19 cellular contexts compared by ENCODE assay signal in the genomic region with DNA sequence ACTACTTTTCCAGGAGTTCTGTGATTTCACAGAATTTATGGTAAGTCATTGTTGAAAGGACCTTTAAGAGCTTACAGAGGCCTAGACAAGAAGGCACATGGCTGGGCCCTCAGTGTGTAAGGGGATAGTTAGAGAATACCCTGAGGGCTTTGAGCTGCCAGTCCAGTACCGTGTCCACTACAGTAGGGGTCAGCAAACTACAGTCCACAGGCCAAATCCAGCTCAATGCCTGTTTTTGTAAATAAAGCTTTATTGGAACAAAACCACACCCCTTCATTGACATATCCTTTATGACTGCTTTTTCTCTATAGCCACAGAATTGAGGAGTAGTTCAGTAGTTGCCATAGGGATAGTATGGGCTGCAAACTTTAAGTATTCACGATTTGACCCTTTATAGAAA.
A peak's percentile ranks its signal among the peaks of the same experiment; 100 is the strongest.
DNase-seq lines count a peak whose midpoint lies in the region; ATAC-seq and TF ChIP-seq lines count a peak whose summit lies in the region.
"Had no signal": no experiment of that assay in that cellular context is flagged by ENCODE, and none has a peak within 500 bp of the region (broad histone marks: within the 10 kb centered on the region; RNA-seq: fewer than 3 reads in every experiment).

No MANE protein-coding gene starts in this region.

- H3K9me3 Mint-ChIP-seq in endodermal cell: peaks cover 61% of the 10 kb centered on the region
- no peaks in the 10 kb centered on the region for H3K9me3 Mint-ChIP-seq in neural progenitor cell

- H4K20me1 ChIP-seq in neural progenitor cell (ENCODE audit: low read depth): no peaks in the 10 kb centered on the region
- H4K20me1 ChIP-seq: BLaER1 treated with 17β-estradiol and CSF1 and Interleukin-3, amounts not matched to agents 10 nM and 100 nM had no signal

- H3K4me1 Mint-ChIP-seq in endodermal cell (no peaks in the 10 kb centered on the region), neural progenitor cell (no peaks in the 10 kb centered on the region)
- H3K4me1 Mint-ChIP-seq: natural killer cell had no signal

- H3K9me3 ChIP-seq in endodermal cell (ENCODE audit: control insufficient read depth, low read length) (no peaks in the 10 kb centered on the region), neural progenitor cell (ENCODE audit: low read depth) (no peaks in the 10 kb centered on the region)
- H3K9me3 ChIP-seq: HAP-1, Peyer's patch, prostate gland, thyroid gland had no signal

- TF ChIP-seq CTCF in LNCaP clone FGC (IDR thresholded peaks at IDR 0.05; ENCODE audit: control insufficient read depth, extremely low read depth, insufficient read depth) (peak; percentile 24; the same call in 1 of the 2 replicates), endodermal cell (conservative IDR thresholded peaks at IDR 0.05) (peak; percentile 49), neural progenitor cell (IDR thresholded peaks at IDR 0.05) (peak; percentile 20)

- H3K36me3 Mint-ChIP-seq in endodermal cell (ENCODE audit: low read depth): peaks cover 2% of the 10 kb centered on the region
- peaks cover 28% of the 10 kb centered on the region for H3K36me3 Mint-ChIP-seq in neural progenitor cell
- H3K36me3 Mint-ChIP-seq: natural killer cell had no signal

- H3K4me2 ChIP-seq in neural progenitor cell: no peak overlapping the region
- H3K4me2 ChIP-seq: BLaER1 treated with 17β-estradiol and CSF1 and Interleukin-3, amounts not matched to agents 10 nM and 100 nM had no signal

- H3K4me3 ChIP-seq in LNCaP clone FGC (ENCODE audit: low read depth, low read length) (no peak overlapping the region), endodermal cell (ENCODE audit: low read length) (no peak overlapping the region), neural progenitor cell (no peak overlapping the region)
- H3K4me3 ChIP-seq: BLaER1 treated with 17β-estradiol and CSF1 and Interleukin-3, amounts not matched to agents 10 nM and 100 nM; HAP-1; Peyer's patch; prostate gland; thyroid gland had no signal

- H3K4me1 ChIP-seq in endodermal cell (ENCODE audit: control insufficient read depth, insufficient read depth, low read length) (no peaks in the 10 kb centered on the region), neural progenitor cell (no peaks in the 10 kb centered on the region)
- H3K4me1 ChIP-seq: BLaER1 treated with 17β-estradiol and CSF1 and Interleukin-3, amounts not matched to agents 10 nM and 100 nM; Peyer's patch; prostate gland; thyroid gland had no signal

- H2AFZ ChIP-seq in neural progenitor cell (replicated peaks): no peak overlapping the region

- no peaks in the 10 kb centered on the region for H3F3A ChIP-seq in neural progenitor cell (ENCODE audit: low read depth)

- H3K27ac Mint-ChIP-seq in endodermal cell: no peak overlapping the region
- no peak overlapping the region for H3K27ac Mint-ChIP-seq in neural progenitor cell
- H3K27ac Mint-ChIP-seq: natural killer cell had no signal

- H3K27ac ChIP-seq in endodermal cell (ENCODE audit: low read depth, low read length): no peak overlapping the region
- H3K27ac ChIP-seq in neural progenitor cell: no peak overlapping the region
- H3K27ac ChIP-seq: BLaER1 treated with 17β-estradiol and CSF1 and Interleukin-3, amounts not matched to agents 10 nM and 100 nM; Peyer's patch; prostate gland; thyroid gland had no signal

- no peak overlapping the region for H3K9ac ChIP-seq in endodermal cell (ENCODE audit: extremely low read depth, low read length, poor library complexity, severe bottlenecking)
- H3K9ac ChIP-seq in neural progenitor cell: no peak overlapping the region
- H3K9ac ChIP-seq: BLaER1 treated with 17β-estradiol and CSF1 and Interleukin-3, amounts not matched to agents 10 nM and 100 nM had no signal

- H3K36me3 ChIP-seq in endodermal cell (ENCODE audit: control insufficient read depth, insufficient read depth, low read length) (no peaks in the 10 kb centered on the region), neural progenitor cell (no peaks in the 10 kb centered on the region)
- H3K36me3 ChIP-seq: BLaER1 treated with 17β-estradiol and CSF1 and Interleukin-3, amounts not matched to agents 10 nM and 100 nM; HAP-1; prostate gland; thyroid gland had no signal

- no peak for ATAC-seq in GM19328 (IDR thresholded peaks at IDR 0.05; ENCODE audit: unreplicated experiment)
- ATAC-seq: natural killer cell had no signal

- H3K27me3 ChIP-seq in endodermal cell (ENCODE audit: control insufficient read depth, insufficient read depth, low read length, poor library complexity, severe bottlenecking) (no peaks in the 10 kb centered on the region), neural progenitor cell (no peaks in the 10 kb centered on the region)
- H3K27me3 ChIP-seq: Peyer's patch, thyroid gland had no signal

- DNase-seq in ELR (ENCODE audit: low read depth) (peak; percentile 51), LNCaP clone FGC (ENCODE audit: low read depth) (no peak), endodermal cell (no peak), neural progenitor cell (ENCODE audit: low spot score) (no peak), putamen (ENCODE audit: low spot score) (no peak), islet precursor cell (no peak)
- DNase-seq: activated naive CD4-positive, alpha-beta T cell treated with anti-CD3 and anti-CD28 coated beads, Interleukin-2, amount 50 U/mL, for 16 hours; activated T-cell treated with anti-CD3 and anti-CD28 coated beads, Interleukin-2, amount 50 U/mL, for 1 hour; cortex of kidney; DMS153; erythroblast; natural killer cell; NCI-H69; Peyer's patch; thyroid gland had no signal

- peaks cover 10% of the 10 kb centered on the region for H3K27me3 Mint-ChIP-seq in endodermal cell (ENCODE audit: insufficient read depth)
- H3K27me3 Mint-ChIP-seq in neural progenitor cell (ENCODE audit: insufficient read depth, low read depth): peaks cover 2% of the 10 kb centered on the region

- H3K4me3 Mint-ChIP-seq in endodermal cell (no peak overlapping the region), neural progenitor cell (no peak overlapping the region)
- H3K4me3 Mint-ChIP-seq: natural killer cell had no signal

- 72% methylated on average over 2 of the region's 2 CpGs; no CpG with 5 or more reads in 1 of the 2 experiments for WGBS in endodermal cell (ENCODE audit: insufficient coverage in 1 of 2, insufficient read length in 1 of 2), 2 experiments

- H3K79me2 ChIP-seq in neural progenitor cell (ENCODE audit: low read depth): no peaks in the 10 kb centered on the region
